In the genomic region with DNA sequence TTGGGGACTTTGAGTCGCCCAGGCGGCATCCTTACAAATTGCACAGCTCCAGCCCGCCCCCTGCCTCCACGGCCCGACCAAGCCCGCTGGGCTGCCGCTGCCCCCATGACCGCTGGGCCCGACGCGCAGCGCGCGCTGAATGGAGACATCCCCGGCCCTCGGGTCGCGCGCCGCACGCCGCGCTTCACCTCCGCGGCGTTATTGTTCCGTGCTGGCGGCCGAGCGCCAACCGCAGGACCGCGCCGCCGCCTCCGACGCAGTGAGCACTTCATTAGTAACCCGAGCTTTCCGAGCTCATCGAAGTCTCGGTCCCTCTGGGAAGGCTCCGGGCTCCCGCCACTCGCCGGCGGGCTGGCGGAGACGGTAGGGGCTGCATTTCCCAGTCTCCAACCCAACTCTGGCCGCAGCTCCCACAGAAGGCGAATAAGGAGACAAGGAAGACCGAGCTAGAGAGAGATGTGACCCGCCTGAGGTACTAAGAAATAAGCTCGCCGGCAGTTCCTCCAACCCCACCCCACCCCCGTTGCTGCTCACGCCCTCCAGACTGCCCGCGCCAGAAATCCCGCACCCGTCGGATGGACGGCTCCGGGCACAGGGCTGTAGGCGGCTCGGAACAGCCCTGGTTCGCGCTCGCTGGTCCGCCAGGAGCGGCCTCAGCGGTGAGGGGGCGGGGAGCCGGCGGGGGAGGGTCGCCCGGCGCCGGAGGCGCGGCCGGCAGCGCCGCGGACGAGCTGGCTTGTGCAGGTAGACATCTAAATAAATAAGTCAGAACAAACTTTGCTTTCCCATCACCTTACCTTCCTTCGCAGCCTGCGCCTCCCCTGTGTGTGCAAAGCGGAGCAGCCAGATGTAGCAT, we compare ENCODE assay signal across 8 cellular contexts. TPM values are rescaled to one million over a fixed set of nuclear protein-coding genes. Genes with fewer than 3 reads are reported as not detected.
DNase-seq lines count a peak whose midpoint lies in the region; ATAC-seq, FAIRE-seq and TF ChIP-seq lines count a peak whose summit lies in the region.

No MANE protein-coding gene starts in this region.

- no peak for ATAC-seq in GM19397 (IDR thresholded peaks at IDR 0.05; ENCODE audit: unreplicated experiment)
- no peak for ATAC-seq in HG03196 (IDR thresholded peaks at IDR 0.05; ENCODE audit: unreplicated experiment)

- TF ChIP-seq POLR2A in GM12892 (IDR thresholded peaks at IDR 0.05; ENCODE audit: low read depth, low read length), result no peak

- no peaks in the 10 kb centered on the region for H4K20me1 ChIP-seq in smooth muscle cell (ENCODE audit: low read depth)

- H3K27ac ChIP-seq in 22Rv1, result peak overlapping the region; percentile 96
- H3K27ac ChIP-seq in caudate nucleus (ENCODE audit: low read depth, low read length), result peak overlapping the region; percentile 73
- no peak overlapping the region for H3K27ac ChIP-seq in smooth muscle cell (ENCODE audit: low read depth)

- peaks cover 28% of the 10 kb centered on the region for H3K79me2 ChIP-seq in smooth muscle cell (ENCODE audit: low read depth)

- peaks cover 5% of the 10 kb centered on the region for H3K4me1 ChIP-seq in smooth muscle cell (ENCODE audit: low read depth)

- TF ChIP-seq CTCF in 22Rv1 (IDR thresholded peaks at IDR 0.05) (no peak; the same call in 1 of the 2 replicates), smooth muscle cell (IDR thresholded peaks at IDR 0.05; ENCODE audit: borderline replicate concordance, insufficient read depth, poor library complexity, severe bottlenecking) (no peak)

- H3K4me2 ChIP-seq in smooth muscle cell, result peak overlapping the region; percentile 90

- peak overlapping the region; percentile 16 for H3K9ac ChIP-seq in smooth muscle cell (ENCODE audit: low read depth)

- H3K36me3 ChIP-seq in smooth muscle cell (ENCODE audit: low read depth), result no peaks in the 10 kb centered on the region

- H3F3A ChIP-seq in smooth muscle cell (ENCODE audit: low read depth), result no peaks in the 10 kb centered on the region

- H3K4me3 ChIP-seq in smooth muscle cell, result peak overlapping the region; percentile 58

- WGBS in smooth muscle cell (ENCODE audit: low lambda C conversion rate), result under 1% methylated on average over 65 of the region's 88 CpGs

- H2AFZ ChIP-seq in smooth muscle cell (ENCODE audit: low read depth), result peak overlapping the region; percentile 88

- no peaks in the 10 kb centered on the region for H3K27me3 ChIP-seq in smooth muscle cell (ENCODE audit: low read depth)

- no peak for FAIRE-seq in GM12892 (lab: Jason Lieb, UNC)

- peak; percentile 0 for DNase-seq in GM12892 (ENCODE audit: insufficient read length)
- DNase-seq in NCI-H510A (lab: John Stamatoyannopoulos, UW), result peak; percentile 41
- DNase-seq in caudate nucleus (lab: John Stamatoyannopoulos, UW), result peak in 36 of 61 donors; percentile 5 to 71 (median 38)
- peak; percentile 49 for DNase-seq in kidney tubule cell (ENCODE audit: low spot score)
- DNase-seq in smooth muscle cell (lab: John Stamatoyannopoulos, UW; ENCODE audit: unreplicated experiment), result peak; percentile 60

- no peaks in the 10 kb centered on the region for H3K9me3 ChIP-seq in smooth muscle cell (replicated peaks; ENCODE audit: low read depth)

RNA-seq across cellular contexts. Expression of gene EPHA7, which starts 0.7 kb away (rescaled TPM):
- not detected for polyA plus RNA-seq in GM12892 (2012; ENCODE audit: missing spikeins)
- 6.2 and 8.2 TPM in 2 replicates for total RNA-seq in smooth muscle cell
- polyA plus RNA-seq in smooth muscle cell, result 2.0 and 3.8 TPM in 2 replicates

Comparison
In these comparisons a context has a peak if more than half of its experiments do, and no peak if none do; other contexts are left out.
1. DNase-seq: peak in every context shown above with its lines; median percentile 60 in smooth muscle cell; 49 in kidney tubule cell; 41 in NCI-H510A; 38 in caudate nucleus; 0 in GM12892.